In the genomic region with DNA sequence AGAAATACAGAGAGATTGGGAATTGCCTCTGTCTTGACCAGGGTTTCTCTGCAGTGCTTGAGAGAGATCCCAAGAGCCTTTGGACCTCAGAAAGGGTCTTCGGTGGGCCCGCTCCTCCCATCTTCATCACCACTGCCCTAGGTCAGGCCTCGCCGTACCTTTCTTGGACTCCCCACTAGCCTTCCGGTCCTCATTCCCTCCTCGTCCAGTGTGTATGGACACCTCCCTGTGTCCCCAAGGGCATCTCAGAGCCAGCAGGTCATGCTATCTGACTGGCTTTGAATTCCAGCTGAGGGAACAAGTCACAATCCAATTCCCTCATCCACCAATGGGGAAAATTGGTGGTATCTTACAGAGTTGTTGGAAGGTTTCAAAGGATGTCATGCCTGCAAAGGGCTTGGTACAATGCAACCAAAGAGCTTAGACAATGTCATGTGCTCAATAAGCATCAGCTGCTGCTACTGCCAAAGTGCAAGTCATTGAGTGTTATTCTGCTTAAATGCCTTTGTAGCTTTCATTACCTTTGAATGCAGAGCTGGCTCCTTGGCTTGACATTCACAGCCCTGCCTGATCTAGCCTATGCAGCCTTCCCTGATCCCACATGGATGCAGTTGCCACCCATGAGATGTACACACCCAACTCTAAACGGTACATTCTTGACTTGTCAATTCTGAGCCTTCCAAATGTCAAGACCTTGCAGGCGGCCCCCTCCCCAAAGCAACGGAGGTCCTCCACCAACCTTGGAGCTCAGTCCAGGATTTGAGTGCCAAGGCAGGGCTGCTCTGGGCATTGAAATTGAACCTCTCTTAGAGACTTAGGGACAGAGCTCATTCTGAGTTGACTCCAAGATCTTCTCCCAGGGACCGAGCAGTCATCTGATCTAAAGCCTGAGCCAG, we compare ENCODE assay signal across 20 cellular contexts. TPM values are rescaled to one million over a fixed set of nuclear protein-coding genes. Genes with fewer than 3 reads are reported as not detected.
"Had no signal": no experiment of that assay in that cellular context is flagged by ENCODE, and none has a peak within 500 bp of the region (broad histone marks: within the 10 kb centered on the region; RNA-seq: fewer than 3 reads in every experiment).

No MANE protein-coding gene starts in this region.

- H3K27ac ChIP-seq: adrenal gland, cardiac muscle cell, hepatocyte, neutrophil, pancreas, transverse colon had no signal

- FAIRE-seq: pancreas had no signal

- H3K9me3 ChIP-seq: adrenal gland, neutrophil, pancreas had no signal

- H3K4me3 ChIP-seq: adrenal gland, cardiac muscle cell, hepatocyte, lung, pancreas, transverse colon had no signal

- H3K4me1 ChIP-seq: adrenal gland, transverse colon had no signal

- DNase-seq: activated CD4-positive, alpha-beta memory T cell treated with anti-CD3 and anti-CD28 coated beads, Interleukin-2, amount 10 ng/mL, durations not matched to agents 7 days and 5 days; activated CD4-positive, alpha-beta T cell treated with anti-CD3 and anti-CD28 coated beads for 48 hours; activated T-cell treated with anti-CD3 and anti-CD28 coated beads, Interleukin-2, amount 50 U/mL, for 1 hour; effector memory CD8-positive, alpha-beta T cell; left colon; stimulated activated CD4-positive, alpha-beta T cell treated with anti-CD3 and anti-CD28 coated beads, Interleukin-2, amount 100 ng/mL, for 24 hours; stimulated activated naive CD8-positive, alpha-beta T cell treated with anti-CD3 and anti-CD28 coated beads, Interleukin-15, Interleukin-2, amounts not matched to agents 100 U/mL and 50 U/mL, for 24 hours; substantia nigra; SW 1271; T-helper 2 cell; transverse colon had no signal

- ATAC-seq: activated T-helper 17 cell treated with anti-CD3 and anti-CD28 coated beads, Interleukin-2, amount 50 U/mL, for 72 hours; effector memory CD8-positive, alpha-beta T cell; left colon; pancreas; stimulated activated naive CD8-positive, alpha-beta T cell treated with anti-CD3 and anti-CD28 coated beads, Interleukin-15, Interleukin-2, amounts not matched to agents 100 U/mL and 50 U/mL, for 24 hours had no signal

- H3K36me3 ChIP-seq: adrenal gland, cardiac muscle cell, neutrophil, pancreas, transverse colon had no signal

- H3K27me3 ChIP-seq: adrenal gland, cardiac muscle cell, hepatocyte, neutrophil, pancreas, transverse colon had no signal

RNA-seq across cellular contexts. Expression of gene HRH2, which starts 58.0 kb away (rescaled TPM):
- total RNA-seq: dermis microvascular lymphatic vessel endothelial cell, fibroblast of villous mesenchyme had no signal
